In the genomic region with DNA sequence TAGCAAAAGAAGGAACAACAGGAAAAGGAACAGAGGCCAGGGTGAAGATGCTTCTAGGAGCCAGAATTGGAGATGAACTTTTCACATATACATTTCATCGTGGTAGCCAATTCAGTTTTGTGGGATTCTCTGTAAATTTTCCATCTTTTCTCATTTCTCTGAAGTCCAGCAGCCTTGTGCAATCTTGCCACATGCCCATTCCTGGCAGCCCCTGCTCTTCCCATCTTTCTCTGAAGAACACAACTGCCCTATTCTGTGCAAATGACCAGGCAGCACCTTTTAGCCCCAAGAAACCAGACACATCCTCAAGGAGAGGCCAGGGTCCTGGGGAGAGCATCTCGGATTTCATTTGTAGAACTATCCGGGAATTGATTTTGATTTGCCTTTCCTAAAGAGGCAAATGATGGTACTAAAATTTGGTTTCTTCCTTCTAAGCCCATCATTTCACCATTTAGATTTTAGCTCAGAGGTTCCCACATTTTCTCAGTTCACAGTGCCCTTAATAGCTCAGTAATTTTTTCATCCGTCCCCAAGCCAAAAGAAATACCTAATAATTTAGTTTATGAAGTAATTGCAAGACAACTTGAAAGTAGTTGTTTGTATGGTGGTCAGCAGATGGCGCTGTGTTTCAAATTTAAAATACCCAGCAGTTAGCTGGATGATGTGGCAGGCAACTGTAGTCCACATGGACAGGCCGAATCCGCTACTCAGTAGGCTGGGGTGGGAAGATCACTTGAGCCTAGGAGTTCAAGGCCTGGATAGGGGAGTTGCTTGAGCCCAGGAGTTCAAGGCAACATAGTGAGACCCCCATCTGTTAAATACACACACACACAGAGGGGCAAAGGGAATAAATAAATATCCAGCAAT, we compare ENCODE assay signal across 8 cellular contexts.
DNase-seq lines count a peak whose midpoint lies in the region; ATAC-seq and TF ChIP-seq lines count a peak whose summit lies in the region.

No MANE protein-coding gene starts in this region.

- intact Hi-C loops in prostate gland (cut with DNase I), result loop anchor here (1.0 kb wide), 1 partner anchor 106 kb away; no protein-coding TSS in a partner anchor

- H3K36me3 ChIP-seq in SJCRH30 (peaks cover 16% of the 10 kb centered on the region), cardiac muscle cell (peaks cover 51% of the 10 kb centered on the region), prostate gland (no peaks in the 10 kb centered on the region)

- H3K27me3 ChIP-seq in SJCRH30, result no peaks in the 10 kb centered on the region
- H3K27me3 ChIP-seq in cardiac muscle cell, result no peaks in the 10 kb centered on the region
- H3K27me3 ChIP-seq in prostate gland (replicated peaks; ENCODE audit: insufficient read depth), result no peaks in the 10 kb centered on the region

- H3K4me1 Mint-ChIP-seq in activated naive CD8-positive, alpha-beta T cell treated with anti-CD3 and anti-CD28 coated beads for 36 hours, result peaks cover 21% of the 10 kb centered on the region

- ATAC-seq in GM18873 (IDR thresholded peaks at IDR 0.05; ENCODE audit: low FRiP score, unreplicated experiment), result no peak

- no peak overlapping the region for H3K4me3 Mint-ChIP-seq in activated naive CD8-positive, alpha-beta T cell treated with anti-CD3 and anti-CD28 coated beads for 36 hours

- peak overlapping the region; percentile 75 for H3K27ac Mint-ChIP-seq in activated naive CD8-positive, alpha-beta T cell treated with anti-CD3 and anti-CD28 coated beads for 36 hours

- H3K27ac ChIP-seq in SJCRH30, result no peak overlapping the region
- H3K27ac ChIP-seq in cardiac muscle cell, result peak overlapping the region; percentile 25
- H3K27ac ChIP-seq in prostate gland, result no peak overlapping the region

- H3K36me3 Mint-ChIP-seq in activated naive CD8-positive, alpha-beta T cell treated with anti-CD3 and anti-CD28 coated beads for 36 hours, result peaks cover 16% of the 10 kb centered on the region

- H3K4me1 ChIP-seq in SJCRH30, result no peaks in the 10 kb centered on the region
- no peaks in the 10 kb centered on the region for H3K4me1 ChIP-seq in cardiac muscle cell (ENCODE audit: low read depth)
- H3K4me1 ChIP-seq in prostate gland (replicated peaks), result peaks cover 8% of the 10 kb centered on the region

- peak; percentile 32 to 70 for DNase-seq in NCI-H524 (lab: John Stamatoyannopoulos, UW)
- DNase-seq in NCI-H524 treated with DMSO at 0.1 percent for 48 hours (lab: John Stamatoyannopoulos, UW), result no peak
- DNase-seq in Kasumi-1 (lab: John Stamatoyannopoulos, UW), result peak; percentile 65 to 70
- peak; percentile 63 to 79 for DNase-seq in SJCRH30
- DNase-seq in activated naive CD8-positive, alpha-beta T cell treated with anti-CD3 and anti-CD28 coated beads for 36 hours, result peak; percentile 47
- DNase-seq in cardiac muscle cell (ENCODE audit: low read depth in 1 of 2, low spot score in 1 of 2), result peak; percentile 73 to 91
- peak; percentile 72 for DNase-seq in prostate gland (ENCODE audit: low spot score)

- 58% methylated on average over 7 of the region's 7 CpGs for WGBS in prostate gland

- H3K4me3 ChIP-seq in SJCRH30 (no peak overlapping the region), cardiac muscle cell (no peak overlapping the region), prostate gland (no peak overlapping the region)

- TF ChIP-seq POLR2A in prostate gland (IDR thresholded peaks at IDR 0.05), result no peak

- TF ChIP-seq CTCF in cardiac muscle cell (IDR thresholded peaks at IDR 0.05; ENCODE audit: low read depth, low read length), result peak; percentile 55
- TF ChIP-seq CTCF in prostate gland (IDR thresholded peaks at IDR 0.05), result peak in 3 of 4 experiments; percentile 75 to 89 (median 79)

- H3K9me3 ChIP-seq in SJCRH30 (replicated peaks), result no peaks in the 10 kb centered on the region
- no peaks in the 10 kb centered on the region for H3K9me3 ChIP-seq in cardiac muscle cell (ENCODE audit: low read depth)
- no peaks in the 10 kb centered on the region for H3K9me3 ChIP-seq in prostate gland

- H3K27me3 Mint-ChIP-seq in activated naive CD8-positive, alpha-beta T cell treated with anti-CD3 and anti-CD28 coated beads for 36 hours, result no peaks in the 10 kb centered on the region

- no peaks in the 10 kb centered on the region for H3K9me3 Mint-ChIP-seq in activated naive CD8-positive, alpha-beta T cell treated with anti-CD3 and anti-CD28 coated beads for 36 hours
